ENCODE assay signal across 13 cellular contexts in genomic region chr7:30068117-30068516, GRCh38. TPM values are rescaled to one million over a fixed set of nuclear protein-coding genes. Genes with fewer than 3 reads are reported as not detected.
DNase-seq lines count a peak whose midpoint lies in the region; ATAC-seq, FAIRE-seq and TF ChIP-seq lines count a peak whose summit lies in the region.
"Had no signal": no experiment of that assay in that cellular context is flagged by ENCODE, and none has a peak within 500 bp of the region (broad histone marks: within the 10 kb centered on the region; RNA-seq: fewer than 3 reads in every experiment).

No MANE protein-coding gene starts in this region.

- TF ChIP-seq CTCF in bronchial epithelial cell (IDR thresholded peaks at IDR 0.05; ENCODE audit: insufficient read depth, low read length, severe bottlenecking) (no peak), vagina (IDR thresholded peaks at IDR 0.05) (no peak)

- no peaks in the 10 kb centered on the region for H3K4me1 ChIP-seq in vagina

- no peak overlapping the region for H3K4me3 ChIP-seq in bronchial epithelial cell (ENCODE audit: low read depth, low read length)
- H3K4me3 ChIP-seq in vagina, result no peak overlapping the region

- TF ChIP-seq POLR2A in vagina (IDR thresholded peaks at IDR 0.05), result no peak

- FAIRE-seq in bronchial epithelial cell (lab: Jason Lieb, UNC) (no peak), GM19239 (lab: Jason Lieb, UNC) (no peak)

- H3K27ac ChIP-seq in vagina, result peak overlapping the region; percentile 49
- H3K27ac ChIP-seq: 22Rv1 had no signal

- H3K36me3 ChIP-seq in bronchial epithelial cell (ENCODE audit: control insufficient read depth, insufficient read depth, low read length), result peaks cover 2% of the 10 kb centered on the region
- no peaks in the 10 kb centered on the region for H3K36me3 ChIP-seq in vagina

- intact Hi-C loops in vagina (cut with DNase I), result no loop called here

- ATAC-seq in HG02885 (IDR thresholded peaks at IDR 0.05; ENCODE audit: poor library complexity, unreplicated experiment), result no peak

- H3K9me3 ChIP-seq in vagina, result no peaks in the 10 kb centered on the region

- peak; percentile 7 for DNase-seq in NCI-H1105 treated with DMSO at 0.1 percent for 48 hours (lab: John Stamatoyannopoulos, UW)
- no peak for DNase-seq in NCI-H1105 (lab: John Stamatoyannopoulos, UW)
- peak; percentile 63 for DNase-seq in bronchial epithelial cell (ENCODE audit: low read depth)
- peak; percentile 18 for DNase-seq in kidney glomerular epithelial cell (lab: John Stamatoyannopoulos, UW)
- no peak for DNase-seq in vagina (ENCODE audit: extremely low spot score in 2 of 2)
- no peak for DNase-seq in NCI-H187 treated with DMSO at 0.1 percent for 48 hours (lab: John Stamatoyannopoulos, UW)
- no peak for DNase-seq in GM19239 (ENCODE audit: insufficient read length, low spot score)
- DNase-seq: activated B cell treated with CpG ODN at 0.5 μM for 24 hours, cortex of kidney, DND-41, NCI-H524 had no signal

- no peaks in the 10 kb centered on the region for H3K27me3 ChIP-seq in bronchial epithelial cell (ENCODE audit: control insufficient read depth, insufficient read depth, low read length)
- H3K27me3 ChIP-seq in vagina, result no peaks in the 10 kb centered on the region

RNA-seq across cellular contexts. Expression of gene PLEKHA8, which starts 39.9 kb away (rescaled TPM):
- 17.0 and 17.1 TPM in 2 replicates for total RNA-seq in bronchial epithelial cell
- total RNA-seq in vagina, result 12.3 TPM

RNA-seq across cellular contexts. Expression of gene FKBP14, which starts 41.6 kb away (rescaled TPM):
- total RNA-seq in bronchial epithelial cell (20.0 and 20.5 TPM in 2 replicates), vagina (4.4 TPM)

Comparison
In these comparisons a context has a peak if more than half of its experiments do, and no peak if none do; other contexts are left out.
1. DNase-seq: peak in NCI-H1105 treated with DMSO at 0.1 percent for 48 hours (single experiment), bronchial epithelial cell (single experiment) and kidney glomerular epithelial cell (single experiment); none in NCI-H1105 (single experiment), vagina (0 of 2), NCI-H187 treated with DMSO at 0.1 percent for 48 hours (single experiment) and GM19239 (single experiment).